1 cellular context compared by ENCODE assay signal in the genomic region with DNA sequence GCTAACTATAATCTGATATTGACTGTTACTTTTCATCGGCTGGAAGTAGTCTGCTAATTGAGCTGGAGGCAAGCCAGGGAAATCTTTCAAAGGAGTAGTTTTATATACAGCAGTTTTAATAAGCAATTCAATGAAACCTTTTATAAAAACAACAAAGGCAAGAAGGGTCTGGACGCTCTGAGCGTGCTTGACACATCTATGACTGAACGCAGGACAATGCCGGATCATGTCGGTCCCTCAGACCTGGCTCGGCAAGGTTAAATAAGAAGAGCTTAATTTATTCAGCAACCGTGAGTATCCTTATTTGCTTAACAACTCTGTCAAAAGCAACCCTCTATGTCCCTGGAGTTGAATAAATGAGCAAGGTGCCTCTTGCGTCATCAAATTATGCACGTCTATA.
TF ChIP-seq lines count a peak whose summit lies in the region.

No MANE protein-coding gene starts in this region.

TF ChIP-seq in HepG2, 621 proteins besides CTCF, POLR2A, EP300 and RAD21 (continued from another document):
- TF ChIP-seq, protein P1, sequence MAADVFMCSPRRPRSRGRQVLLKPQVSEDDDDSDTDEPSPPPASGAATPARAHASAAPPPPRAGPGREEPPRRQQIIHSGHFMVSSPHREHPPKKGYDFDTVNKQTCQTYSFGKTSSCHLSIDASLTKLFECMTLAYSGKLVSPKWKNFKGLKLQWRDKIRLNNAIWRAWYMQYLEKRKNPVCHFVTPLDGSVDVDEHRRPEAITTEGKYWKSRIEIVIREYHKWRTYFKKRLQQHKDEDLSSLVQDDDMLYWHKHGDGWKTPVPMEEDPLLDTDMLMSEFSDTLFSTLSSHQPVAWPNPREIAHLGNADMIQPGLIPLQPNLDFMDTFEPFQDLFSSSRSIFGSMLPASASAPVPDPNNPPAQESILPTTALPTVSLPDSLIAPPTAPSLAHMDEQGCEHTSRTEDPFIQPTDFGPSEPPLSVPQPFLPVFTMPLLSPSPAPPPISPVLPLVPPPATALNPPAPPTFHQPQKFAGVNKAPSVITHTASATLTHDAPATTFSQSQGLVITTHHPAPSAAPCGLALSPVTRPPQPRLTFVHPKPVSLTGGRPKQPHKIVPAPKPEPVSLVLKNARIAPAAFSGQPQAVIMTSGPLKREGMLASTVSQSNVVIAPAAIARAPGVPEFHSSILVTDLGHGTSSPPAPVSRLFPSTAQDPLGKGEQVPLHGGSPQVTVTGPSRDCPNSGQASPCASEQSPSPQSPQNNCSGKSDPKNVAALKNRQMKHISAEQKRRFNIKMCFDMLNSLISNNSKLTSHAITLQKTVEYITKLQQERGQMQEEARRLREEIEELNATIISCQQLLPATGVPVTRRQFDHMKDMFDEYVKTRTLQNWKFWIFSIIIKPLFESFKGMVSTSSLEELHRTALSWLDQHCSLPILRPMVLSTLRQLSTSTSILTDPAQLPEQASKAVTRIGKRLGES (CRISPR knock-in tag; IDR thresholded peaks at IDR 0.05; ENCODE audit: borderline replicate concordance), result no peak
TF ChIP-seq in HepG2: peak in this region for 1.
